8 cellular contexts compared by ENCODE assay signal in the genomic region with DNA sequence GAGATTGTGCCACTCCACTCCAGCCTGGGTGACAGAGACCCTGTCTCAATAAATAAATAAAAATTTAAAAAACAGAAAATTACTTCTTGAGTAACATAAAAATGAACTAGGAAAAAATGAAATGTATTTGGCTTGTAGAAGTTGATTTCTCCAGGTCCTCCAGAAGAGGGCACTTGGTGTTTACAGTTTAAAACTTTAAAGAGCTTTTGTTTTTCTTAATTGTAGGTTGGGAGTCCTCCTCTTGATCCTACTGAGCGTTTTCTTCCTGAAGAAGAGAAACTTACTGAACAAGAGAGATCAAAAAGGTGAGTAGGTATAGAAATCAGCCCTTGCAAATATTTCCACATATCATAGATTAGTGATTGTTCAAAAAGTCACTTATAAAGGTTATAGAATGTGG. TPM values are rescaled to one million over a fixed set of nuclear protein-coding genes. Genes with fewer than 3 reads are reported as not detected.
DNase-seq lines count a peak whose midpoint lies in the region; ATAC-seq, FAIRE-seq and TF ChIP-seq lines count a peak whose summit lies in the region.

No MANE protein-coding gene starts in this region.

- H3K9me3 ChIP-seq in body of pancreas, result no peaks in the 10 kb centered on the region

- no peak overlapping the region for H3K27ac ChIP-seq in body of pancreas

- no peaks in the 10 kb centered on the region for H3K27me3 ChIP-seq in body of pancreas

- H3K4me1 ChIP-seq in body of pancreas, result no peaks in the 10 kb centered on the region

- DNase-seq in EL (peak; percentile 57), LoVo (ENCODE audit: low spot score) (peak; percentile 9), body of pancreas (no peak), left kidney (ENCODE audit: low read depth, low spot score) (peak; percentile 44), urothelium cell line (ENCODE audit: low spot score) (no peak), NCI-H2107 (lab: John Stamatoyannopoulos, UW) (no peak)
- DNase-seq in activated naive CD4-positive, alpha-beta T cell (lab: John Stamatoyannopoulos, UW), result no peak

- H3K36me3 ChIP-seq in body of pancreas (replicated peaks in 1 of 2; ENCODE audit: insufficient read depth in 1 of 2, low read depth in 2 of 2), result peaks cover 0 to 3% of the 10 kb centered on the region in 2 donors

- H3K4me3 ChIP-seq in body of pancreas, result no peak overlapping the region

- no peak for FAIRE-seq in urothelium cell line (lab: Jason Lieb, UNC)

- no peak for ATAC-seq in body of pancreas
- ATAC-seq in HG02884 (IDR thresholded peaks at IDR 0.05; ENCODE audit: unreplicated experiment), result no peak

- TF ChIP-seq CTCF in body of pancreas (IDR thresholded peaks at IDR 0.05), result peak in 5 of 7 experiments; percentile 9 to 43 (median 28)

- TF ChIP-seq POLR2A in body of pancreas (IDR thresholded peaks at IDR 0.05), result no peak

- WGBS in body of pancreas, 2 donors, result 14 to 19% methylated on average over 1 of the region's 1 CpG

- intact Hi-C loops in body of pancreas (cut with DNase I), result loop anchor here (10.0 kb wide), 1 partner anchor 90 kb away; no protein-coding TSS in a partner anchor

RNA-seq across cellular contexts. Expression of a gene that starts 16.2 kb away (rescaled TPM):
- total RNA-seq in body of pancreas, result 10 to 100 TPM; 15.8 to 16.9 TPM

RNA-seq across cellular contexts. Expression of a gene that starts 48.9 kb away (rescaled TPM):
- 10 to 100 TPM; 24.6 to 38.9 TPM for total RNA-seq in body of pancreas

Comparison
In these comparisons a context has a peak if more than half of its experiments do, and no peak if none do; other contexts are left out.
1. DNase-seq: peak in EL (single experiment), LoVo (single experiment) and left kidney (single experiment); none in body of pancreas (0 of 4), urothelium cell line (single experiment), activated naive CD4-positive, alpha-beta T cell (0 of 4) and NCI-H2107 (single experiment).